Comparison of ENCODE assay signal across 8 cellular contexts in the genomic region with DNA sequence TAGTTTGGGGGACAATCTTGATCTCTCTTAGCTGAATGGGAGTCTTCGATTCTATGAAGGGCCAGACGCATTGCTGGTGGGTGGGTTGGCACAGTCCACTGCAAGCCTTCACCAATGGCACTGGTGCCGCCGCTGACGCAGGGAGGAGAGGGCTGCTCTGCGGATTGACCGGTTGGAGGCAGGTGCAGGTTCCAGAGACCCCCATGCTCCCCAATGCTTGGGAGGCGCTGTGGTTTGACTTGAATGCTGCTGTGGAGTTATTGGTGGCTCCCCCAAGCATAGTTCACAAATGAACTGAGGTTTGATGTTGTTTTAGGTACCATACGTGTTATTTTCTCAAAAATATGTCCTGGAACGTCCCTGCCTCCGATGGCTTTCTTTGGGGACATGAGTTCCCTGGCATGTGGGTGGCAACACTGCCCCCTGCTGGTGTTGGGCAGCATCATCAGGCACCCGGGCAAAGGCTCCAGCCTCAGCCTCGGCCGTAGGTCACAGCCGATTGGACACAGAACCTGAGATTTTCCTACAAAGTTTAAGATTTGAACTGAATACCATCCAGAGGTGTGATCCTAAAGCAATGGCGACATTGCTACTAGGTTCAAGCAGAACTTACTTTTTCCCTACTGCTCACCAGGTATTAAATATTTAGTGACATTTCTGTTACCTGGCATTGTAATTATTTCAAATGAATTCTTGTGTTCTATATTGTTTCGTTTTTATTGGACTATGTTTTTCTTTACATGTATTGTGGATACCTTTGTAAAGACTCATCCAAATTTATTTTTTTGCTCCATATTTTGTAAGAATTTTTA.
DNase-seq lines count a peak whose midpoint lies in the region; ATAC-seq and TF ChIP-seq lines count a peak whose summit lies in the region.

No MANE protein-coding gene starts in this region.

- DNase-seq in NCI-H1694 (lab: John Stamatoyannopoulos, UW) (peak; percentile 35), caudate nucleus (lab: John Stamatoyannopoulos, UW) (peak in 55 of 61 donors; percentile 17 to 76 (median 45)), kidney glomerular epithelial cell (lab: John Stamatoyannopoulos, UW) (peak; percentile 38)
- DNase-seq in stimulated activated CD4-positive, alpha-beta T cell treated with anti-CD3 and anti-CD28 coated beads, Interleukin-2, amount 100 ng/mL, for 24 hours, result peak; percentile 84 to 85

- ATAC-seq in HG02798 (IDR thresholded peaks at IDR 0.05; ENCODE audit: poor library complexity, unreplicated experiment), result peak; percentile 90
- ATAC-seq in activated CD4-positive, CD25-positive, alpha-beta regulatory T cell treated with anti-CD3 and anti-CD28 coated beads, Interleukin-2, amount 50 U/mL, for 24 hours, result peak; percentile 61 to 78

- H3K27ac ChIP-seq in 22Rv1, result no peak overlapping the region
- no peak overlapping the region for H3K27ac ChIP-seq in caudate nucleus (ENCODE audit: low read depth, low read length)

- TF ChIP-seq CTCF in 22Rv1 (IDR thresholded peaks at IDR 0.05) (peak; percentile 93), GM12873 (IDR thresholded peaks at IDR 0.05; ENCODE audit: insufficient read depth, low read depth, low read length, missing control alignments) (peak; percentile 98)
